8 cellular contexts compared by ENCODE assay signal in the genomic region with DNA sequence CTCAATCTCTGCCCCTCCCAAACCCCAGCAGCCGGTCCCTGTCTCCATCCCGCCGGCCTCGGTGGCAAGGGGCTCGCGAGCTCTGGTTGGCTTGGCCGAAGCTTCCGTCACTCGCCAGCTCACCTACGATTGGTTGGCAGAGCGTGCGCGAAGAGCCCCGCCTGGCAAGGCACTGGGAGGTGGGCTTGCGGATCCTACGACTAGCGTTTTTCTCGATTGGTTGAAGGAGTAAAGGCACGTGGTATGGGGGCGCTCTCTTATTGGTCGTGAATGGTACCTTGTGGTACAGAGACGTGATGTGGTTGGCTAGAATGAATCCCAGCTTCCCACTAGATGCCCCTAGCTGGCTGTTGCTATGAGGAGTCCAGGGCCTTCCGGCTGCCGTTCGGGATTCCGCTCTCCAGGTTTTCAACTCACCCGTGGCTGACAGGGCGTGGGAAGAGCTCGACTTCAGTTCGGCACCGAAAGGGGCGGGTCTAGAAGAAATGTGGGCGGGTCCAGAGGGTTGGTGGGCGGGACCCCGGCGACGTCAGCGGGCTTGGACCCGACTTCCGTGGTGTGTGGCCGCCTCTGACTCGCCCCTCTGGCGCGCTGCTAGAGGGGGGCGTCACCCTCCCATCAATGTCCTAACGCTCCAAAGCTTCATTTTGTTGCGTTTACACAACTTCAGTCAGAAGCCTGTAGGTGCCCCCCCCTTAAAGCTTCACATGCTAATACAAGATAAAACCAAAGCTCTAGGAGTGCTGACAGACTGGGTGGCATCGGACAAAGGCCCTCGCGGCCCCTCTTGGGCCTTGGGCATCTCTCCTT. TPM values are rescaled to one million over a fixed set of nuclear protein-coding genes. Genes with fewer than 3 reads are reported as not detected.
DNase-seq lines count a peak whose midpoint lies in the region; TF ChIP-seq lines count a peak whose summit lies in the region.

No MANE protein-coding gene starts in this region.

- H3K4me3 Mint-ChIP-seq in activated naive CD4-positive, alpha-beta T cell treated with anti-CD3 and anti-CD28 coated beads for 36 hours: peak overlapping the region; percentile 86
- H3K4me3 Mint-ChIP-seq in neural progenitor cell: peak overlapping the region; percentile 97

- intact Hi-C loops in activated naive CD4-positive, alpha-beta T cell treated with anti-CD3 and anti-CD28 coated beads for 36 hours (cut with micrococcal nuclease): loop anchor here (1.0 to 10.0 kb wide), 14 partner anchors 27 to 1756 kb away; a partner anchor contains a TSS

- H3K4me1 Mint-ChIP-seq in activated naive CD4-positive, alpha-beta T cell treated with anti-CD3 and anti-CD28 coated beads for 36 hours (ENCODE audit: low read depth): peaks cover 22% of the 10 kb centered on the region
- peaks cover 38% of the 10 kb centered on the region for H3K4me1 Mint-ChIP-seq in neural progenitor cell

- H3K36me3 Mint-ChIP-seq in activated naive CD4-positive, alpha-beta T cell treated with anti-CD3 and anti-CD28 coated beads for 36 hours (ENCODE audit: low read depth): no peaks in the 10 kb centered on the region
- peaks cover 4% of the 10 kb centered on the region for H3K36me3 Mint-ChIP-seq in neural progenitor cell

- peak; percentile 96 for DNase-seq in GM03348 (ENCODE audit: low spot score)
- DNase-seq in HFF-Myc (ENCODE audit: extremely low read depth, low read depth): peak; percentile 100
- DNase-seq in MV-4-11 (lab: John Stamatoyannopoulos, UW): peak; percentile 100
- DNase-seq in SJSA1 (ENCODE audit: low read depth in 1 of 2, low spot score in 2 of 2): peak; percentile 99 to 100
- peak; percentile 98 for DNase-seq in activated naive CD4-positive, alpha-beta T cell treated with anti-CD3 and anti-CD28 coated beads for 36 hours
- DNase-seq in foreskin melanocyte: peak; percentile 100
- peak; percentile 99 for DNase-seq in neural progenitor cell (ENCODE audit: low spot score)

- peak overlapping the region; percentile 92 for H3K4me2 ChIP-seq in neural progenitor cell

- peak overlapping the region; percentile 95 for H3K27ac Mint-ChIP-seq in activated naive CD4-positive, alpha-beta T cell treated with anti-CD3 and anti-CD28 coated beads for 36 hours
- peak overlapping the region; percentile 69 for H3K27ac Mint-ChIP-seq in neural progenitor cell

- H3F3A ChIP-seq in neural progenitor cell (ENCODE audit: low read depth): peaks cover 18% of the 10 kb centered on the region

- H3K9ac ChIP-seq in neural progenitor cell (peak overlapping the region; percentile 67), stomach smooth muscle (ENCODE audit: low read length in 2 of 2) (peak overlapping the region; percentile 97 to 98)

- peaks cover 31% of the 10 kb centered on the region for H4K20me1 ChIP-seq in neural progenitor cell (ENCODE audit: low read depth)

- no peaks in the 10 kb centered on the region for H3K9me3 ChIP-seq in SJSA1 (replicated peaks)
- no peaks in the 10 kb centered on the region for H3K9me3 ChIP-seq in neural progenitor cell (ENCODE audit: low read depth)
- H3K9me3 ChIP-seq in stomach smooth muscle (ENCODE audit: control insufficient read depth in 2 of 2, low read length in 2 of 2): no peaks in the 10 kb centered on the region

- no peaks in the 10 kb centered on the region for H3K9me3 Mint-ChIP-seq in activated naive CD4-positive, alpha-beta T cell treated with anti-CD3 and anti-CD28 coated beads for 36 hours
- no peaks in the 10 kb centered on the region for H3K9me3 Mint-ChIP-seq in neural progenitor cell

- H3K4me3 ChIP-seq in HFF-Myc (replicated peaks; ENCODE audit: low read depth, low read length): peak overlapping the region; percentile 84
- H3K4me3 ChIP-seq in SJSA1: peak overlapping the region; percentile 77
- peak overlapping the region; percentile 89 for H3K4me3 ChIP-seq in neural progenitor cell
- peak overlapping the region; percentile 96 to 98 for H3K4me3 ChIP-seq in stomach smooth muscle (ENCODE audit: low read length in 2 of 2)

- H3K27me3 Mint-ChIP-seq in activated naive CD4-positive, alpha-beta T cell treated with anti-CD3 and anti-CD28 coated beads for 36 hours (ENCODE audit: low read depth): no peaks in the 10 kb centered on the region
- peaks cover 2% of the 10 kb centered on the region for H3K27me3 Mint-ChIP-seq in neural progenitor cell (ENCODE audit: insufficient read depth, low read depth)

- H3K36me3 ChIP-seq in SJSA1 (peaks cover 18% of the 10 kb centered on the region), neural progenitor cell (no peaks in the 10 kb centered on the region), stomach smooth muscle (ENCODE audit: control insufficient read depth in 2 of 2, insufficient read depth in 2 of 2, low read length in 2 of 2) (no peaks in the 10 kb centered on the region)

- CTCF ChIA-PET in activated naive CD4-positive, alpha-beta T cell treated with anti-CD3 and anti-CD28 coated beads for 36 hours (lab: Charles Lee): interaction anchor here (0.7 to 1.5 kb wide), 3 partner anchors 75 to 210 kb away, joined by 3 to 4 read pairs (median 4); no protein-coding TSS in a partner anchor

- H3K4me1 ChIP-seq in SJSA1 (replicated peaks) (peaks cover 17% of the 10 kb centered on the region), neural progenitor cell (peaks cover 23% of the 10 kb centered on the region), stomach smooth muscle (ENCODE audit: control insufficient read depth, insufficient read depth, low read length) (peaks cover 4% of the 10 kb centered on the region)

- TF ChIP-seq CTCF in HFF-Myc (IDR thresholded peaks at IDR 0.05; ENCODE audit: low read depth, low read length, missing control alignments) (no peak), neural progenitor cell (IDR thresholded peaks at IDR 0.05) (no peak)

- H3K27ac ChIP-seq in SJSA1: peak overlapping the region; percentile 100
- H3K27ac ChIP-seq in neural progenitor cell: peak overlapping the region; percentile 97
- H3K27ac ChIP-seq in stomach smooth muscle (ENCODE audit: low read length): peak overlapping the region; percentile 98

- H3K27me3 ChIP-seq in SJSA1 (replicated peaks) (no peaks in the 10 kb centered on the region), neural progenitor cell (no peaks in the 10 kb centered on the region), stomach smooth muscle (ENCODE audit: control insufficient read depth in 1 of 2, insufficient read depth in 2 of 2, low read length in 2 of 2) (no peaks in the 10 kb centered on the region)

- peak overlapping the region; percentile 98 for H2AFZ ChIP-seq in neural progenitor cell (replicated peaks)

- peaks cover 49% of the 10 kb centered on the region for H3K79me2 ChIP-seq in neural progenitor cell (ENCODE audit: low read depth)

RNA-seq across cellular contexts. Expression of a gene that starts 0.8 kb away (rescaled TPM):
- total RNA-seq in SJSA1 (2014; rRNA removed; shearing (Covaris generic)): 23.4 and 42.9 TPM in 2 replicates
- 10 to 100 TPM in 1 of 2 experiments, 1 to 10 TPM in 1; 9.9 to 10.8 TPM for total RNA-seq in activated naive CD4-positive, alpha-beta T cell treated with anti-CD3 and anti-CD28 coated beads for 36 hours
- total RNA-seq in neural progenitor cell (ENCODE audit: low replicate concordance): 46.9 and 70.9 TPM in 2 replicates

Comparison
In these comparisons a context has a peak if more than half of its experiments do, and no peak if none do; other contexts are left out.
1. Peak in every context shown above with its lines: DNase-seq, H3K4me3 ChIP-seq and H3K27ac ChIP-seq.